In genomic region chr4:112633477-112634235, GRCh38 we compare ENCODE assay signal across 8 cellular contexts. TPM values are rescaled to one million over a fixed set of nuclear protein-coding genes. Genes with fewer than 3 reads are reported as not detected.
DNase-seq lines count a peak whose midpoint lies in the region; ATAC-seq, FAIRE-seq and TF ChIP-seq lines count a peak whose summit lies in the region.

No MANE protein-coding gene starts in this region.

- TF ChIP-seq CTCF in right atrium auricular region (IDR thresholded peaks at IDR 0.05), result peak; percentile 17 to 64
- TF ChIP-seq CTCF in NB4 (IDR thresholded peaks at IDR 0.05; ENCODE audit: low read depth, low read length), result no peak
- peak; percentile 60 for TF ChIP-seq CTCF in HepG2 (CRISPR knock-in tag; IDR thresholded peaks at IDR 0.05)
- TF ChIP-seq CTCF in thyroid gland (IDR thresholded peaks at IDR 0.05), result peak in 3 of 6 experiments; percentile 26 to 35 (median 31)

- intact Hi-C loops in left cardiac atrium (cut with DNase I), result loop anchor here (5.0 to 10.0 kb wide), 3 partner anchors 131 to 461 kb away; no protein-coding TSS in a partner anchor
- intact Hi-C loops in HepG2 (cut with micrococcal nuclease; ENCODE audit: unreplicated experiment), result loop anchor here (1.0 kb wide), 1 partner anchor 132 kb away; no protein-coding TSS in a partner anchor
- intact Hi-C loops in thyroid gland (cut with DNase I), result loop anchor here (10.0 kb wide), 1 partner anchor 291 kb away; no protein-coding TSS in a partner anchor

- no peak for TF ChIP-seq POLR2A in NB4 (IDR thresholded peaks at IDR 0.05; ENCODE audit: extremely low read depth, insufficient read length)
- no peak for TF ChIP-seq POLR2A in HepG2 (IDR thresholded peaks at IDR 0.05; ENCODE audit: insufficient read depth in 1 of 2, low read depth in 2 of 2, low read length in 2 of 2)
- no peak for TF ChIP-seq POLR2A in thyroid gland (IDR thresholded peaks at IDR 0.05)

- no peak for FAIRE-seq in HepG2 (lab: Jason Lieb, UNC)

- H3K79me2 ChIP-seq in HepG2 (ENCODE audit: insufficient read depth, low read length), result peaks cover 26% of the 10 kb centered on the region

- H3K9me3 ChIP-seq in right atrium auricular region (no peaks in the 10 kb centered on the region), HepG2 (ENCODE audit: low read length) (no peaks in the 10 kb centered on the region), thyroid gland (no peaks in the 10 kb centered on the region)

- H3K27me3 ChIP-seq in right atrium auricular region (no peaks in the 10 kb centered on the region), HepG2 (ENCODE audit: control insufficient read depth in 1 of 2, insufficient read depth in 2 of 2, low read length in 2 of 2) (no peaks in the 10 kb centered on the region; a peak in 1 of 5 replicates), thyroid gland (no peaks in the 10 kb centered on the region)

- H3K4me2 ChIP-seq in HepG2 (ENCODE audit: low read depth, low read length), result no peak overlapping the region

- no peak for TF ChIP-seq RAD21 in HepG2 (CRISPR knock-in tag; IDR thresholded peaks at IDR 0.05)

- no TSS peak for BruUV-seq in HepG2 (replicated peaks; lab: Mats Ljungman, UMichigan)

- no peak for DNase-seq in right atrium auricular region (ENCODE audit: low spot score)
- DNase-seq in left cardiac atrium, result no peak
- peak; percentile 52 for DNase-seq in NB4 (ENCODE audit: low read depth)
- DNase-seq in amniotic epithelial cell (ENCODE audit: low read depth), result peak; percentile 55
- peak; percentile 18 for DNase-seq in HepG2 (ENCODE audit: low spot score)
- no peak for DNase-seq in NCI-H1048 (lab: John Stamatoyannopoulos, UW)
- DNase-seq in thyroid gland, result no peak

- H4K20me1 ChIP-seq in HepG2 (ENCODE audit: insufficient read depth, low read length), result no peaks in the 10 kb centered on the region

- no peak overlapping the region for H2AFZ ChIP-seq in HepG2 (ENCODE audit: low read length)

- no peak overlapping the region for H3K4me3 ChIP-seq in right atrium auricular region
- H3K4me3 ChIP-seq in NB4 (ENCODE audit: low read depth, low read length), result peak overlapping the region; percentile 43
- no peak overlapping the region for H3K4me3 ChIP-seq in HepG2 (replicated peaks in 1 of 3; ENCODE audit: insufficient read depth in 1 of 3, low read depth in 2 of 3, low read length in 3 of 3)
- H3K4me3 ChIP-seq in thyroid gland (replicated peaks in 1 of 3), result no peak overlapping the region

- in situ Hi-C loops in HepG2 (cut with HindIII; ENCODE audit: extremely low pct_ligation_motif_present, low pct_unique_long_range_greater_than_20kb), result loop anchor here (10.0 kb wide), 1 partner anchor 311 kb away; no protein-coding TSS in a partner anchor

- 49% methylated on average over 4 of the region's 4 CpGs for WGBS in HepG2 (ENCODE audit: low lambda C conversion rate)
- 35 to 39% methylated on average over 4 of the region's 4 CpGs for WGBS in thyroid gland, 2 donors

- no peak for ATAC-seq in left cardiac atrium
- ATAC-seq in HepG2, result no peak
- ATAC-seq in HG03025 (IDR thresholded peaks at IDR 0.05; ENCODE audit: low FRiP score, unreplicated experiment), result no peak

- no peak overlapping the region for H3K9ac ChIP-seq in HepG2 (ENCODE audit: insufficient read depth, low read depth, low read length)

- H3K4me1 ChIP-seq in right atrium auricular region (peaks cover 0 to 16% of the 10 kb centered on the region in 2 donors), HepG2 (ENCODE audit: insufficient read depth, low read length) (peaks cover 14% of the 10 kb centered on the region), thyroid gland (peaks cover 0 to 7% of the 10 kb centered on the region in 2 donors)

- POLR2A ChIA-PET in HepG2 (lab: Yijun Ruan, JAX), result no interaction called here

- CTCF ChIA-PET in HepG2 (lab: Yijun Ruan, JAX; ENCODE audit: low intra/inter-chr PET ratio, low total read pairs), result interaction anchor here (2.5 kb wide), 2 partner anchors 129 to 132 kb away, joined by 16 to 26 read pairs; no protein-coding TSS in a partner anchor

- no peak for TF ChIP-seq EP300 in HepG2 (IDR thresholded peaks at IDR 0.05; ENCODE audit: low read depth in 2 of 2, low read length in 2 of 2)
- TF ChIP-seq EP300 in HepG2 (CRISPR knock-in tag; IDR thresholded peaks at IDR 0.05; ENCODE audit: borderline replicate concordance), result no peak

- H3K27ac ChIP-seq in right atrium auricular region (no peak overlapping the region), HepG2 (ENCODE audit: extremely low read length, insufficient read depth, low read length) (no peak overlapping the region), thyroid gland (no peak overlapping the region)

- H3K36me3 ChIP-seq in right atrium auricular region (no peaks in the 10 kb centered on the region), HepG2 (replicated peaks in 1 of 2; ENCODE audit: control insufficient read depth in 1 of 2, insufficient read depth in 2 of 2, low read length in 2 of 2) (0 out of 5 replicates have a peak, but pooled peaks cover 0 to 6% of the 10 kb centered on the region in 2 experiments), thyroid gland (no peaks in the 10 kb centered on the region)

TF ChIP-seq in HepG2, 621 proteins besides CTCF, POLR2A, EP300 and RAD21 (continues in another document):
- no peak for TF ChIP-seq CREB1 (IDR thresholded peaks at IDR 0.05)
- no peak for TF ChIP-seq CREB1 (CRISPR knock-in tag; IDR thresholded peaks at IDR 0.05)
- TF ChIP-seq GZF1 (CRISPR knock-in tag; IDR thresholded peaks at IDR 0.05), result no peak
- peak; percentile 53; the same call in 1 of the 2 replicates for TF ChIP-seq SMC3 (IDR thresholded peaks at IDR 0.05; ENCODE audit: low read length)
- no peak for TF ChIP-seq CCAR2 (optimal IDR thresholded peaks at IDR 0.05; ENCODE audit: low read depth, low read length)
- no peak for TF ChIP-seq ZC3H4 (CRISPR knock-in tag; IDR thresholded peaks at IDR 0.05; ENCODE audit: borderline replicate concordance)

RNA-seq across cellular contexts. Expression of gene ZGRF1, which starts 3.1 kb away (rescaled TPM):
- 1 to 10 TPM; 1.0 to 2.0 TPM for total RNA-seq in right atrium auricular region
- 1 to 10 TPM; 1.8 to 2.8 TPM for total RNA-seq in left cardiac atrium
- 14.0 and 15.9 TPM in 2 replicates for total RNA-seq in HepG2 (2016; rRNA removed; fragmentation: Illumina TruSeq; extraction: Trizol)
- total RNA-seq in HepG2 (2016; cell fraction: cytosol; rRNA removed; fragmentation: Illumina TruSeq; extraction: Trizol; ENCODE audit: low read depth), result 8.8 and 10.4 TPM in 2 replicates
- total RNA-seq in HepG2 (2016; cell fraction: insoluble cytoplasmic fraction; rRNA removed; fragmentation: Illumina TruSeq; extraction: Trizol), result 14.3 and 14.4 TPM in 2 replicates
- 6.6 and 8.6 TPM in 2 replicates for total RNA-seq in HepG2 (2016; cell fraction: membrane; rRNA removed; fragmentation: Illumina TruSeq; extraction: Trizol)
- 35.5 and 36.5 TPM in 2 replicates for total RNA-seq in HepG2 (2016; cell fraction: nucleus; rRNA removed; fragmentation: Illumina TruSeq; extraction: Trizol)
- polyA plus RNA-seq in HepG2 (2011; rRNA removed), result 5.6 and 8.6 TPM in 2 replicates
- 1.1 and 1.4 TPM in 2 replicates for polyA plus RNA-seq in HepG2 (2011; cell fraction: cytosol; rRNA removed)
- 12.0 and 12.2 TPM in 2 replicates for polyA plus RNA-seq in HepG2 (2011; cell fraction: nucleus; rRNA removed)
- polyA plus RNA-seq in HepG2 (2012), result 3.5 and 4.7 TPM in 2 replicates
- polyA plus RNA-seq in HepG2 (2016; cell fraction: cytosol; fragmentation: Illumina TruSeq; extraction: Trizol; ENCODE audit: low read depth), result 0.24 and 0.28 TPM in 2 replicates
- polyA plus RNA-seq in HepG2 (2016; cell fraction: insoluble cytoplasmic fraction; fragmentation: Illumina TruSeq; extraction: Trizol; ENCODE audit: low read depth), result 5.9 and 6.6 TPM in 2 replicates
- 0.56 and 0.65 TPM in 2 replicates for polyA plus RNA-seq in HepG2 (2016; cell fraction: membrane; fragmentation: Illumina TruSeq; extraction: Trizol; ENCODE audit: low read depth)
- polyA plus RNA-seq in HepG2 (2016; cell fraction: nucleus; fragmentation: Illumina TruSeq; extraction: Trizol; ENCODE audit: insufficient read depth, low read depth), result 33.8 and 37.5 TPM in 2 replicates
- polyA minus RNA-seq in HepG2 (2011; rRNA and poly(A)+ RNA removed; ENCODE audit: low replicate concordance), result 1.4 and 3.9 TPM in 2 replicates
- 2.6 and 3.3 TPM in 2 replicates for polyA minus RNA-seq in HepG2 (2011; cell fraction: cytosol; rRNA and poly(A)+ RNA removed)
- polyA minus RNA-seq in HepG2 (2011; cell fraction: nucleus; rRNA and poly(A)+ RNA removed), result 30.2 and 33.6 TPM in 2 replicates
- 1 to 10 TPM; 5.2 to 9.0 (median 6.5) TPM for total RNA-seq in thyroid gland

RNA-seq across cellular contexts. Expression of gene LARP7, which starts 3.3 kb away (rescaled TPM):
- total RNA-seq in right atrium auricular region (10 to 100 TPM; 31.6 to 50.1 TPM), left cardiac atrium (10 to 100 TPM; 43.9 to 44.9 TPM), HepG2 (2016; rRNA removed; fragmentation: Illumina TruSeq; extraction: Trizol) (37.1 and 49.6 TPM in 2 replicates), thyroid gland (10 to 100 TPM; 43.5 to 53.1 (median 51.5) TPM)
- 3.9 and 6.1 TPM in 2 replicates for total RNA-seq in HepG2 (2016; cell fraction: cytosol; rRNA removed; fragmentation: Illumina TruSeq; extraction: Trizol; ENCODE audit: low read depth)
- 35.3 and 53.0 TPM in 2 replicates for total RNA-seq in HepG2 (2016; cell fraction: insoluble cytoplasmic fraction; rRNA removed; fragmentation: Illumina TruSeq; extraction: Trizol)
- 11.4 and 13.1 TPM in 2 replicates for total RNA-seq in HepG2 (2016; cell fraction: membrane; rRNA removed; fragmentation: Illumina TruSeq; extraction: Trizol)
- 32.4 and 39.1 TPM in 2 replicates for total RNA-seq in HepG2 (2016; cell fraction: nucleus; rRNA removed; fragmentation: Illumina TruSeq; extraction: Trizol)
- polyA plus RNA-seq in HepG2 (2011; rRNA removed), result 8.3 and 9.7 TPM in 2 replicates
- 2.7 and 4.9 TPM in 2 replicates for polyA plus RNA-seq in HepG2 (2011; cell fraction: cytosol; rRNA removed)
- polyA plus RNA-seq in HepG2 (2011; cell fraction: nucleus; rRNA removed), result 5.9 and 7.9 TPM in 2 replicates
- 21.4 and 27.3 TPM in 2 replicates for polyA plus RNA-seq in HepG2 (2012)
- polyA plus RNA-seq in HepG2 (2016; cell fraction: cytosol; fragmentation: Illumina TruSeq; extraction: Trizol; ENCODE audit: low read depth), result 3.7 and 4.1 TPM in 2 replicates
- 57.8 and 59.1 TPM in 2 replicates for polyA plus RNA-seq in HepG2 (2016; cell fraction: insoluble cytoplasmic fraction; fragmentation: Illumina TruSeq; extraction: Trizol; ENCODE audit: low read depth)
- 8.7 and 8.8 TPM in 2 replicates for polyA plus RNA-seq in HepG2 (2016; cell fraction: membrane; fragmentation: Illumina TruSeq; extraction: Trizol; ENCODE audit: low read depth)
- 57.7 and 59.2 TPM in 2 replicates for polyA plus RNA-seq in HepG2 (2016; cell fraction: nucleus; fragmentation: Illumina TruSeq; extraction: Trizol; ENCODE audit: insufficient read depth, low read depth)
- polyA minus RNA-seq in HepG2 (2011; rRNA and poly(A)+ RNA removed; ENCODE audit: low replicate concordance), result 0.42 and 0.72 TPM in 2 replicates
- polyA minus RNA-seq in HepG2 (2011; cell fraction: cytosol; rRNA and poly(A)+ RNA removed), result 6.1 and 6.3 TPM in 2 replicates
- 26.4 and 31.5 TPM in 2 replicates for polyA minus RNA-seq in HepG2 (2011; cell fraction: nucleus; rRNA and poly(A)+ RNA removed)

Comparison
In these comparisons a context has a peak if more than half of its experiments do, and no peak if none do; other contexts are left out.
1. DNase-seq: peak in NB4 (single experiment), amniotic epithelial cell (single experiment) and HepG2 (single experiment); none in right atrium auricular region (single experiment), left cardiac atrium (single experiment), NCI-H1048 (single experiment) and thyroid gland (0 of 2).